15 cellular contexts compared by ENCODE assay signal in genomic region chr5:151216781-151217180, GRCh38. TPM values are rescaled to one million over a fixed set of nuclear protein-coding genes. Genes with fewer than 3 reads are reported as not detected.
DNase-seq lines count a peak whose midpoint lies in the region; ATAC-seq lines count a peak whose summit lies in the region.
"Had no signal": no experiment of that assay in that cellular context is flagged by ENCODE, and none has a peak within 500 bp of the region (broad histone marks: within the 10 kb centered on the region; RNA-seq: fewer than 3 reads in every experiment).

No MANE protein-coding gene starts in this region.

- no peak for DNase-seq in activated T-cell treated with anti-CD3 and anti-CD28 coated beads, Interleukin-2, amount 50 U/mL, for 24 hours
- DNase-seq in activated T-cell treated with anti-CD3 and anti-CD28 coated beads for 4 hours (no peak), T-cell (no peak), memory B cell (ENCODE audit: low spot score in 2 of 2) (no peak), NAMALWA (ENCODE audit: low spot score) (no peak)
- DNase-seq in stimulated activated naive CD8-positive, alpha-beta T cell treated with anti-CD3 and anti-CD28 coated beads, Interleukin-15, amount 100 ng/mL, for 72 hours, result no peak
- DNase-seq: DMS 273 treated with DMSO at 0.1 percent for 48 hours; hippocampal formation; NCI-H2171; NK-92 treated with Interleukin-12 subunit alpha and Interleukin-12 subunit beta, amount 100 ng/mL, for 24 hours; retina; stimulated activated CD4-positive, alpha-beta T cell treated with anti-CD3 and anti-CD28 coated beads, Interleukin-2, amount 100 ng/mL, for 48 hours had no signal

- CTCF ChIA-PET in T-cell (lab: Charles Lee), result no interaction called here

- ATAC-seq in T-cell (replicated peaks in 1 of 4) (no peak), memory B cell (ENCODE audit: low read depth) (no peak), HG03469 (IDR thresholded peaks at IDR 0.05; ENCODE audit: unreplicated experiment) (no peak), GM19395 (IDR thresholded peaks at IDR 0.05; ENCODE audit: unreplicated experiment) (no peak)
- no peak for ATAC-seq in stimulated activated naive CD8-positive, alpha-beta T cell treated with anti-CD3 and anti-CD28 coated beads, Interleukin-15, amount 100 ng/mL, for 72 hours
- ATAC-seq: HepG2 had no signal

- no peaks in the 10 kb centered on the region for H3K9me3 Mint-ChIP-seq in activated T-cell treated with anti-CD3 and anti-CD28 coated beads, Interleukin-2, amount 50 U/mL, for 24 hours
- H3K9me3 Mint-ChIP-seq in T-cell (no peaks in the 10 kb centered on the region), memory B cell (no peaks in the 10 kb centered on the region)
- no peaks in the 10 kb centered on the region for H3K9me3 Mint-ChIP-seq in stimulated activated naive CD8-positive, alpha-beta T cell treated with anti-CD3 and anti-CD28 coated beads, Interleukin-15, amount 100 ng/mL, for 72 hours

- H3K4me3 Mint-ChIP-seq in activated T-cell treated with anti-CD3 and anti-CD28 coated beads, Interleukin-2, amount 50 U/mL, for 24 hours, result no peak overlapping the region
- H3K4me3 Mint-ChIP-seq in T-cell (peak overlapping the region in 1 of 3 donors; percentile 85), memory B cell (peak overlapping the region; percentile 8)
- peak overlapping the region in 1 of 2 donors; percentile 16 for H3K4me3 Mint-ChIP-seq in stimulated activated naive CD8-positive, alpha-beta T cell treated with anti-CD3 and anti-CD28 coated beads, Interleukin-15, amount 100 ng/mL, for 72 hours

- POLR2A ChIA-PET in T-cell (lab: Charles Lee), result no interaction called here

- no peaks in the 10 kb centered on the region for H3K27me3 Mint-ChIP-seq in activated T-cell treated with anti-CD3 and anti-CD28 coated beads, Interleukin-2, amount 50 U/mL, for 24 hours
- H3K27me3 Mint-ChIP-seq in T-cell, result no peaks in the 10 kb centered on the region
- H3K27me3 Mint-ChIP-seq in memory B cell, result no peaks in the 10 kb centered on the region
- no peaks in the 10 kb centered on the region for H3K27me3 Mint-ChIP-seq in stimulated activated naive CD8-positive, alpha-beta T cell treated with anti-CD3 and anti-CD28 coated beads, Interleukin-15, amount 100 ng/mL, for 72 hours

- peak overlapping the region; percentile 67 for H3K27ac Mint-ChIP-seq in activated T-cell treated with anti-CD3 and anti-CD28 coated beads, Interleukin-2, amount 50 U/mL, for 24 hours
- H3K27ac Mint-ChIP-seq in T-cell, result peak overlapping the region; percentile 80 to 97
- no peak overlapping the region for H3K27ac Mint-ChIP-seq in memory B cell
- peak overlapping the region; percentile 75 to 84 for H3K27ac Mint-ChIP-seq in stimulated activated naive CD8-positive, alpha-beta T cell treated with anti-CD3 and anti-CD28 coated beads, Interleukin-15, amount 100 ng/mL, for 72 hours

- peaks cover 75% of the 10 kb centered on the region for H3K36me3 Mint-ChIP-seq in activated T-cell treated with anti-CD3 and anti-CD28 coated beads, Interleukin-2, amount 50 U/mL, for 24 hours (ENCODE audit: low read depth)
- peaks cover 52% of the 10 kb centered on the region for H3K36me3 Mint-ChIP-seq in T-cell
- peaks cover 29% of the 10 kb centered on the region for H3K36me3 Mint-ChIP-seq in memory B cell

- H3K4me1 Mint-ChIP-seq in activated T-cell treated with anti-CD3 and anti-CD28 coated beads, Interleukin-2, amount 50 U/mL, for 24 hours (ENCODE audit: low read depth), result peaks cover 90% of the 10 kb centered on the region
- H3K4me1 Mint-ChIP-seq in T-cell (peaks cover 93 to 95% (median 94%) of the 10 kb centered on the region in 3 donors), memory B cell (peaks cover 80% of the 10 kb centered on the region)
- peaks cover 90% of the 10 kb centered on the region for H3K4me1 Mint-ChIP-seq in stimulated activated naive CD8-positive, alpha-beta T cell treated with anti-CD3 and anti-CD28 coated beads, Interleukin-15, amount 100 ng/mL, for 72 hours

RNA-seq across cellular contexts. Expression of gene CCDC69, which starts 7.1 kb away (rescaled TPM):
- 100 to 1,000 TPM in 1 of 5 donors, 10 to 100 TPM in 4; 86.3 to 112 (median 93.5) TPM for total RNA-seq in T-cell

RNA-seq across cellular contexts. Expression of gene GM2A, which starts 36.2 kb away (rescaled TPM):
- 10 to 100 TPM in 3 of 5 donors, 1 to 10 TPM in 2; 8.2 to 20.9 (median 11.5) TPM for total RNA-seq in T-cell

RNA-seq across cellular contexts. Expression of gene ANXA6, which starts 59.2 kb away (rescaled TPM):
- 100 to 1,000 TPM; 266 to 395 (median 345) TPM for total RNA-seq in T-cell
